ENCODE assay signal across 1 cellular context in genomic region chr2:200648518-200649320, GRCh38.
A peak's percentile ranks its signal among the peaks of the same experiment; 100 is the strongest.
TF ChIP-seq lines count a peak whose summit lies in the region.
"Not testable (repeated sequence)": the region's sequence is repeated elsewhere in the genome, so short reads cannot be mapped to it uniquely, and the experiment has no call there.

No MANE protein-coding gene starts in this region.

TF ChIP-seq in HepG2, 621 proteins besides CTCF, POLR2A, EP300 and RAD21 (continued from another document and continues in another):
- 0 out of 2 replicates have a peak, but pooled peaks have one; percentile 16 for TF ChIP-seq KDM2A (CRISPR knock-in tag; IDR thresholded peaks at IDR 0.05; ENCODE audit: borderline replicate concordance, low read depth)
- 0 out of 2 replicates have a peak, but pooled peaks have one; percentile 17 for TF ChIP-seq ARID2 (CRISPR knock-in tag; IDR thresholded peaks at IDR 0.05; ENCODE audit: borderline replicate concordance)
- peak; percentile 33; the same call in 1 of the 2 replicates for TF ChIP-seq TAF1 (CRISPR knock-in tag; IDR thresholded peaks at IDR 0.05)
- peak; percentile 84 for TF ChIP-seq ZMYM4 (CRISPR knock-in tag; IDR thresholded peaks at IDR 0.05)
- TF ChIP-seq ESRRA (CRISPR knock-in tag; IDR thresholded peaks at IDR 0.05; ENCODE audit: low read depth), result 0 out of 2 replicates have a peak, but pooled peaks have one; percentile 32
- TF ChIP-seq ZNF124 (CRISPR knock-in tag; IDR thresholded peaks at IDR 0.05), result 0 out of 2 replicates have a peak, but pooled peaks have one; percentile 31
- TF ChIP-seq TMF1 (CRISPR knock-in tag; IDR thresholded peaks at IDR 0.05; ENCODE audit: low read depth), result peak; percentile 63; the same call in 1 of the 2 replicates
- peak; percentile 52; the same call in 1 of the 2 replicates for TF ChIP-seq PAXIP1 (CRISPR knock-in tag; conservative IDR thresholded peaks at IDR 0.05)
- peak; percentile 41; the same call in 1 of the 2 replicates for TF ChIP-seq ZNF317 (CRISPR knock-in tag; IDR thresholded peaks at IDR 0.05)
- peak; percentile 42; the same call in 1 of the 2 replicates for TF ChIP-seq PHF8 (CRISPR knock-in tag; IDR thresholded peaks at IDR 0.05)
- TF ChIP-seq ARID4A (CRISPR knock-in tag; IDR thresholded peaks at IDR 0.05; ENCODE audit: borderline replicate concordance), result peak; percentile 3; the same call in 1 of the 2 replicates
- TF ChIP-seq DPF2 (CRISPR knock-in tag; IDR thresholded peaks at IDR 0.05; ENCODE audit: borderline replicate concordance, low read depth), result peak; percentile 42; the same call in 1 of the 2 replicates
- TF ChIP-seq HNF4G (IDR thresholded peaks at IDR 0.05; ENCODE audit: borderline replicate concordance, low read depth, low read length), result 0 out of 2 replicates have a peak, but pooled peaks have one; percentile 13
- TF ChIP-seq HNF4G (CRISPR knock-in tag; IDR thresholded peaks at IDR 0.05; ENCODE audit: borderline replicate concordance, low read depth); MAZ (CRISPR knock-in tag; IDR thresholded peaks at IDR 0.05; ENCODE audit: low read depth); FOXA1 (IDR thresholded peaks at IDR 0.05): not testable (repeated sequence)
- peak; percentile 73; the same call in 1 of the 2 replicates for TF ChIP-seq POGZ (CRISPR knock-in tag; IDR thresholded peaks at IDR 0.05)
- peak; percentile 17; the same call in 1 of the 2 replicates for TF ChIP-seq HIVEP1 (CRISPR knock-in tag; IDR thresholded peaks at IDR 0.05)
- TF ChIP-seq ZNF12 (CRISPR knock-in tag; IDR thresholded peaks at IDR 0.05), result 0 out of 2 replicates have a peak, but pooled peaks have one; percentile 40
- TF ChIP-seq RXRA (CRISPR knock-in tag; IDR thresholded peaks at IDR 0.05), result peak; percentile 76; the same call in 1 of the 2 replicates
- TF ChIP-seq ASH2L (IDR thresholded peaks at IDR 0.05; ENCODE audit: insufficient read length, low read depth, low read length), result peak; percentile 38
- 0 out of 2 replicates have a peak, but pooled peaks have one; percentile 24 for TF ChIP-seq ZNF501 (CRISPR knock-in tag; IDR thresholded peaks at IDR 0.05)
- 0 out of 2 replicates have a peak, but pooled peaks have one; percentile 33 for TF ChIP-seq POGK (CRISPR knock-in tag; conservative IDR thresholded peaks at IDR 0.05)
- 0 out of 2 replicates have a peak, but pooled peaks have one; percentile 28 for TF ChIP-seq NCOA2 (CRISPR knock-in tag; IDR thresholded peaks at IDR 0.05)
- peak; percentile 46; the same call in 1 of the 2 replicates for TF ChIP-seq REPIN1 (CRISPR knock-in tag; IDR thresholded peaks at IDR 0.05; ENCODE audit: borderline replicate concordance, low read depth)
- 0 out of 2 replicates have a peak, but pooled peaks have one; percentile 34 for TF ChIP-seq ZSCAN9 (CRISPR knock-in tag; IDR thresholded peaks at IDR 0.05; ENCODE audit: borderline replicate concordance)
- TF ChIP-seq RARA (CRISPR knock-in tag; IDR thresholded peaks at IDR 0.05), result peak; percentile 52; the same call in 1 of the 2 replicates
- TF ChIP-seq ZBTB4 (CRISPR knock-in tag; IDR thresholded peaks at IDR 0.05; ENCODE audit: borderline replicate concordance), result 0 out of 2 replicates have a peak, but pooled peaks have one; percentile 44
- TF ChIP-seq BORCS8-MEF2B (CRISPR knock-in tag; IDR thresholded peaks at IDR 0.05), result peak; percentile 54; the same call in 1 of the 2 replicates
- TF ChIP-seq NFE2L2 (IDR thresholded peaks at IDR 0.05; ENCODE audit: low read length), result peak; percentile 42; the same call in 1 of the 2 replicates
- TF ChIP-seq ZBTB33 (CRISPR knock-in tag; IDR thresholded peaks at IDR 0.05), result peak; percentile 60
- TF ChIP-seq KAT8 (CRISPR knock-in tag; IDR thresholded peaks at IDR 0.05), result 0 out of 2 replicates have a peak, but pooled peaks have one; percentile 28
- 0 out of 2 replicates have a peak, but pooled peaks have one; percentile 56 for TF ChIP-seq TOPORS (CRISPR knock-in tag; IDR thresholded peaks at IDR 0.05)
- TF ChIP-seq MAZ (IDR thresholded peaks at IDR 0.05; ENCODE audit: borderline replicate concordance, low read depth, low read length), result peak; percentile 84; the same call in 1 of the 2 replicates
- TF ChIP-seq ZNF34 (CRISPR knock-in tag; IDR thresholded peaks at IDR 0.05; ENCODE audit: borderline replicate concordance), result 0 out of 2 replicates have a peak, but pooled peaks have one; percentile 51
- TF ChIP-seq FOXA1 (CRISPR knock-in tag; IDR thresholded peaks at IDR 0.05), result peak; percentile 61
- TF ChIP-seq ZFX (CRISPR knock-in tag; IDR thresholded peaks at IDR 0.05; ENCODE audit: low read depth), result 0 out of 2 replicates have a peak, but pooled peaks have one; percentile 11
- peak; percentile 21; the same call in 1 of the 2 replicates for TF ChIP-seq ZNF121 (CRISPR knock-in tag; IDR thresholded peaks at IDR 0.05)
- TF ChIP-seq ZGPAT (CRISPR knock-in tag; IDR thresholded peaks at IDR 0.05), result peak; percentile 29; the same call in 1 of the 2 replicates
